ENCODE assay signal across 8 cellular contexts in genomic region chr4:102761478-102761790, GRCh38. TPM values are rescaled to one million over a fixed set of nuclear protein-coding genes. Genes with fewer than 3 reads are reported as not detected.
A peak's percentile ranks its signal among the peaks of the same experiment; 100 is the strongest.
DNase-seq lines count a peak whose midpoint lies in the region; ATAC-seq, FAIRE-seq and TF ChIP-seq lines count a peak whose summit lies in the region.

No MANE protein-coding gene starts in this region.

- no peak for FAIRE-seq in GM12878 (lab: Jason Lieb, UNC)

- peaks cover 8 to 21% of the 10 kb centered on the region in 2 donors for H3K36me3 Mint-ChIP-seq in CD14-positive monocyte

- TF ChIP-seq POLR2A in GM12878 (IDR thresholded peaks at IDR 0.05; ENCODE audit: low read depth, low read length) = no peak

- in situ Hi-C loops in GM12878 (cut with MboI) = no loop called here

- H3K27ac ChIP-seq in GM12878 (ENCODE audit: control insufficient read depth, insufficient read depth) = no peak overlapping the region
- peak overlapping the region in 1 of 2 donors; percentile 75 for H3K27ac ChIP-seq in thoracic aorta

- H3K27ac Mint-ChIP-seq in CD14-positive monocyte = peak overlapping the region; percentile 97 to 99 (median 98)

- no peak for DNase-seq in CD14-positive monocyte (ENCODE audit: low spot score)
- DNase-seq in GM12878 (ENCODE audit: low read depth, low spot score) = no peak
- DNase-seq in left lobe of liver (ENCODE audit: low spot score) = no peak
- DNase-seq in thoracic aorta (ENCODE audit: low spot score) = no peak
- no peak for DNase-seq in NCI-H510A (lab: John Stamatoyannopoulos, UW)
- no peak for DNase-seq in central memory CD4-positive, alpha-beta T cell

- 46% methylated on average over 9 of the region's 9 CpGs for WGBS in GM12878 (ENCODE audit: insufficient coverage, insufficient replicate concordance, low lambda C conversion rate, missing lambda C conversion rate)

- peak overlapping the region; percentile 88 for H3K9ac ChIP-seq in GM12878 (ENCODE audit: control insufficient read depth, insufficient read depth, low read length)

- POLR2A ChIA-PET in GM12878 (lab: Charles Lee) = interaction anchor here (0.6 to 2.2 kb wide), 20 partner anchors 9 to 258 kb away, joined by 3 to 11 read pairs (median 4); partner anchors contain the start of genes CISD2, SLC9B1 and UBE2D3

- H4K20me1 ChIP-seq in GM12878 (ENCODE audit: control insufficient read depth, insufficient read depth) = no peaks in the 10 kb centered on the region

- peak overlapping the region; percentile 99 for H2AFZ ChIP-seq in GM12878 (ENCODE audit: control insufficient read depth, low read depth, low read length)

- no peak for TF ChIP-seq RAD21 in GM12878 (IDR thresholded peaks at IDR 0.05; ENCODE audit: insufficient read depth, low read depth, low read length)

- H3K9me3 ChIP-seq in GM12878 (replicated peaks; ENCODE audit: control insufficient read depth, insufficient read depth, low read length) (no peaks in the 10 kb centered on the region), thoracic aorta (no peaks in the 10 kb centered on the region)

- peak overlapping the region; percentile 75 for H3K4me2 ChIP-seq in GM12878 (ENCODE audit: control insufficient read depth, insufficient read depth)

- CTCF ChIA-PET in GM12878 (lab: Yijun Ruan, JAX) = interaction anchor here (1.0 to 1.5 kb wide), 9 partner anchors 12 to 416 kb away, joined by 3 to 6 read pairs (median 3); partner anchors contain the start of genes SLC39A8 and UBE2D3

- H3K4me3 ChIP-seq in GM12878 (peak overlapping the region; percentile 98), thoracic aorta (peak overlapping the region; percentile 83)

- H3K9me3 Mint-ChIP-seq in CD14-positive monocyte = peaks cover 0 to 2% (median 0%) of the 10 kb centered on the region in 7 donors

- TF ChIP-seq CTCF in CD14-positive monocyte (IDR thresholded peaks at IDR 0.05) (no peak), GM12878 (IDR thresholded peaks at IDR 0.05 in 2 of 3, conservative IDR thresholded peaks at IDR 0.05 in 1 of 3; ENCODE audit: control insufficient read depth in 2 of 3, extremely low read depth in 1 of 3, insufficient read depth in 1 of 3, low read depth in 3 of 3, low read length in 3 of 3) (no peak), thoracic aorta (IDR thresholded peaks at IDR 0.05) (no peak)

- H3K36me3 ChIP-seq in GM12878 (ENCODE audit: control insufficient read depth in 2 of 2, insufficient read depth in 2 of 2, low read length in 1 of 2) = no peaks in the 10 kb centered on the region
- no peaks in the 10 kb centered on the region for H3K36me3 ChIP-seq in thoracic aorta

- BruUV-seq in GM12878 (replicated peaks; lab: Mats Ljungman, UMichigan) = no TSS peak

- peak overlapping the region; percentile 88 to 92 for H3K4me3 Mint-ChIP-seq in CD14-positive monocyte

- no peaks in the 10 kb centered on the region; the same call in 1 of the 2 replicates for H3K4me1 ChIP-seq in GM12878 (ENCODE audit: control insufficient read depth, insufficient read depth, low read length)
- peaks cover 6 to 17% of the 10 kb centered on the region in 2 donors for H3K4me1 ChIP-seq in thoracic aorta (ENCODE audit: control insufficient read depth in 1 of 2, low read depth in 2 of 2)

- SMC1A ChIA-PET in GM12878 (lab: Charles Lee; ENCODE audit: uncharacterized antibody, unreplicated experiment) = interaction anchor here (0.8 to 2.0 kb wide), 15 partner anchors 12 to 143 kb away, joined by 3 to 12 read pairs (median 4); partner anchors contain the start of gene UBE2D3

- H3K27me3 Mint-ChIP-seq in CD14-positive monocyte (ENCODE audit: low read depth in 3 of 3) = peaks cover 0 to 4% (median 3%) of the 10 kb centered on the region in 3 donors

- intact Hi-C loops in CD14-positive monocyte (cut with micrococcal nuclease) = loop anchor here in 1 of 2 donors (2.0 to 5.0 kb wide), 3 partner anchors 27 to 66 kb away; partner anchors contain the start of gene UBE2D3
- intact Hi-C loops in GM12878 (cut with micrococcal nuclease; ENCODE audit: unreplicated experiment) = loop anchor here (5.0 kb wide), 1 partner anchor 106 kb away; the partner anchor contains the start of gene CISD2

- H3K27me3 ChIP-seq in GM12878 (replicated peaks in 1 of 2; ENCODE audit: control insufficient read depth in 2 of 2, insufficient read depth in 2 of 2, low read length in 1 of 2) (no peaks in the 10 kb centered on the region), thoracic aorta (replicated peaks; ENCODE audit: insufficient read depth) (no peaks in the 10 kb centered on the region)

- RAD21 ChIA-PET in GM12878 (lab: Charles Lee; ENCODE audit: unreplicated experiment) = interaction anchor here (0.6 to 2.1 kb wide), 16 partner anchors 27 to 331 kb away, joined by 3 to 27 read pairs (median 4); partner anchors contain the start of gene UBE2D3

- TF ChIP-seq EP300 in GM12878 (IDR thresholded peaks at IDR 0.05; ENCODE audit: borderline replicate concordance in 1 of 2, control insufficient read depth in 1 of 2, low read depth in 2 of 2, low read length in 2 of 2) = no peak

- peak; percentile 2 for ATAC-seq in HG03103 (IDR thresholded peaks at IDR 0.05; ENCODE audit: low read depth, unreplicated experiment)
- ATAC-seq in GM12878 = no peak
- ATAC-seq in left lobe of liver = peak; percentile 6
- peak; percentile 20 for ATAC-seq in thoracic aorta (ENCODE audit: insufficient number of reproducible peaks, low FRiP score, low read depth)
- no peak for ATAC-seq in HG02763 (IDR thresholded peaks at IDR 0.05; ENCODE audit: unreplicated experiment)

- H3K79me2 ChIP-seq in GM12878 (ENCODE audit: control insufficient read depth, insufficient read depth, low read length) = peaks cover 40% of the 10 kb centered on the region

- H3K4me1 Mint-ChIP-seq in CD14-positive monocyte = peaks cover 42% of the 10 kb centered on the region

TF ChIP-seq in GM12878, 131 proteins besides CTCF, POLR2A, EP300 and RAD21:
- no peak for TF ChIP-seq RELA (IDR thresholded peaks at IDR 0.05; ENCODE audit: borderline replicate concordance, partially characterized antibody)
- no peak for TF ChIP-seq ATF3 (IDR thresholded peaks at IDR 0.05; ENCODE audit: borderline replicate concordance, extremely low read depth, low read depth, low read length)

RNA-seq across cellular contexts. Expression of gene MANBA, which starts 0.7 kb away (rescaled TPM):
- polyA plus RNA-seq in CD14-positive monocyte (10 to 100 TPM; 80.8 to 94.4 TPM), GM12878 (2011; rRNA removed) (14.7 and 15.6 TPM in 2 replicates), GM12878 (2014; fragmentation: Illumina TruSeq; extraction: Trizol) (12.1 and 16.9 TPM in 2 replicates), GM12878 (2014; fragmentation: Nextera tagmentation; extraction: Ambion mirVana) (1 to 10 TPM; 3.8 to 6.9 TPM), GM12878 (2014; rRNA removed) (8.5 and 10.4 TPM in 2 replicates), GM12878 (2016; fragmentation: Nextera tagmentation; extraction: Ambion mirVana) (10 to 100 TPM; 11.9 to 13.0 TPM)
- total RNA-seq in GM12878 (2013; cell fraction: nucleolus; rRNA removed) = 207 and 208 TPM in 2 replicates
- total RNA-seq in GM12878 (2014; rRNA removed) (18.6 and 24.3 TPM in 2 replicates), GM12878 (2014; rRNA removed; fragmentation: Illumina TruSeq; extraction: Trizol) (18.2 and 19.0 TPM in 2 replicates), GM12878 (2021) (13.6 and 13.8 TPM in 2 replicates), left lobe of liver (10.6 TPM), thoracic aorta (10 to 100 TPM; 37.2 to 41.3 TPM)
- polyA plus RNA-seq in GM12878 (2011; ENCODE audit: low read depth) = 14.7 TPM
- polyA plus RNA-seq in GM12878 (2011; cell fraction: cytosol; rRNA removed) = 10.8 and 15.1 TPM in 2 replicates
- 42.7 and 51.3 TPM in 2 replicates for polyA plus RNA-seq in GM12878 (2011; cell fraction: nucleus; rRNA removed)
- 15.4 and 23.2 TPM in 2 replicates for polyA plus RNA-seq in GM12878 (2012)
- 31.3 and 34.3 TPM in 2 replicates for polyA minus RNA-seq in GM12878 (2011; rRNA and poly(A)+ RNA removed)
- 8.3 and 12.8 TPM in 2 replicates for polyA minus RNA-seq in GM12878 (2011; cell fraction: cytosol; rRNA and poly(A)+ RNA removed)
- polyA minus RNA-seq in GM12878 (2011; cell fraction: nucleus; rRNA and poly(A)+ RNA removed) = 53.3 and 78.7 TPM in 2 replicates

Comparison
In these comparisons a context has a peak if more than half of its experiments do, and no peak if none do; other contexts are left out.
1. ATAC-seq: peak in HG03103 (single experiment), left lobe of liver (single experiment) and thoracic aorta (single experiment); none in GM12878 (single experiment) and HG02763 (single experiment).